ENCODE assay signal across 8 cellular contexts in genomic region chr12:124392991-124393790, GRCh38.
DNase-seq lines count a peak whose midpoint lies in the region; ATAC-seq lines count a peak whose summit lies in the region.

No MANE protein-coding gene starts in this region.

- H3K27me3 Mint-ChIP-seq in stimulated activated naive B cell treated with anti-CD40 and anti-IgM and Interleukin-4, amounts not matched to agents 10 μg/mL and 1 μg/mL and 100 μg/mL, for 72 hours: no peaks in the 10 kb centered on the region
- H3K27me3 Mint-ChIP-seq in activated CD4-positive, alpha-beta T cell treated with anti-CD3 and anti-CD28 coated beads for 36 hours: no peaks in the 10 kb centered on the region

- peaks cover 50 to 77% of the 10 kb centered on the region in 2 donors for H3K4me1 Mint-ChIP-seq in stimulated activated naive B cell treated with anti-CD40 and anti-IgM and Interleukin-4, amounts not matched to agents 10 μg/mL and 1 μg/mL and 100 μg/mL, for 72 hours
- peaks cover 42% of the 10 kb centered on the region for H3K4me1 Mint-ChIP-seq in activated CD4-positive, alpha-beta T cell treated with anti-CD3 and anti-CD28 coated beads for 36 hours

- no peaks in the 10 kb centered on the region for H3K9me3 Mint-ChIP-seq in stimulated activated naive B cell treated with anti-CD40 and anti-IgM and Interleukin-4, amounts not matched to agents 10 μg/mL and 1 μg/mL and 100 μg/mL, for 72 hours
- no peaks in the 10 kb centered on the region for H3K9me3 Mint-ChIP-seq in activated CD4-positive, alpha-beta T cell treated with anti-CD3 and anti-CD28 coated beads for 36 hours (ENCODE audit: low read depth)

- intact Hi-C loops in activated CD4-positive, alpha-beta T cell treated with anti-CD3 and anti-CD28 coated beads for 36 hours (cut with DNase I, micrococcal nuclease): loop anchor here (5.0 kb wide), 3 partner anchors 154 to 374 kb away; no protein-coding TSS in a partner anchor

- CTCF ChIA-PET in activated CD4-positive, alpha-beta T cell treated with anti-CD3 and anti-CD28 coated beads for 36 hours (lab: Charles Lee): no interaction called here

- H3K4me3 Mint-ChIP-seq in stimulated activated naive B cell treated with anti-CD40 and anti-IgM and Interleukin-4, amounts not matched to agents 10 μg/mL and 1 μg/mL and 100 μg/mL, for 72 hours: peak overlapping the region; percentile 41 to 49
- no peak overlapping the region for H3K4me3 Mint-ChIP-seq in activated CD4-positive, alpha-beta T cell treated with anti-CD3 and anti-CD28 coated beads for 36 hours

- POLR2A ChIA-PET in activated CD4-positive, alpha-beta T cell treated with anti-CD3 and anti-CD28 coated beads for 36 hours (lab: Charles Lee): no interaction called here

- no peak for ATAC-seq in stimulated activated naive B cell treated with anti-CD40 and anti-IgM and Interleukin-4, amounts not matched to agents 10 μg/mL and 1 μg/mL and 100 μg/mL, for 72 hours (replicated peaks)
- ATAC-seq in activated CD4-positive, alpha-beta T cell treated with anti-CD3 and anti-CD28 coated beads for 36 hours: no peak

- DNase-seq in NCI-H2107 treated with DMSO at 0.1 percent for 48 hours (lab: John Stamatoyannopoulos, UW; ENCODE audit: unreplicated experiment) (peak; percentile 28), NCI-H2107 (lab: John Stamatoyannopoulos, UW) (no peak), brain pericyte (ENCODE audit: low read depth, low spot score) (peak; percentile 90), islet precursor cell (peak; percentile 75), NK-92 (lab: John Stamatoyannopoulos, UW; ENCODE audit: unreplicated experiment) (no peak), NOMO-1 treated with dmso at 0.1 percent for 144 hours (lab: John Stamatoyannopoulos, UW; ENCODE audit: unreplicated experiment) (no peak)
- DNase-seq in stimulated activated naive B cell treated with anti-CD40 and anti-IgM and Interleukin-4, amounts not matched to agents 10 μg/mL and 1 μg/mL and 100 μg/mL, for 72 hours: no peak
- DNase-seq in activated CD4-positive, alpha-beta T cell treated with anti-CD3 and anti-CD28 coated beads for 36 hours: no peak

- peak overlapping the region; percentile 71 for H3K27ac Mint-ChIP-seq in stimulated activated naive B cell treated with anti-CD40 and anti-IgM and Interleukin-4, amounts not matched to agents 10 μg/mL and 1 μg/mL and 100 μg/mL, for 72 hours
- no peak overlapping the region for H3K27ac Mint-ChIP-seq in activated CD4-positive, alpha-beta T cell treated with anti-CD3 and anti-CD28 coated beads for 36 hours

- H3K36me3 Mint-ChIP-seq in stimulated activated naive B cell treated with anti-CD40 and anti-IgM and Interleukin-4, amounts not matched to agents 10 μg/mL and 1 μg/mL and 100 μg/mL, for 72 hours: peaks cover 47 to 59% of the 10 kb centered on the region in 2 donors
- H3K36me3 Mint-ChIP-seq in activated CD4-positive, alpha-beta T cell treated with anti-CD3 and anti-CD28 coated beads for 36 hours (ENCODE audit: low read depth): peaks cover 7% of the 10 kb centered on the region

Comparison
In these comparisons a context has a peak if more than half of its experiments do, and no peak if none do; other contexts are left out.
1. DNase-seq: peak in NCI-H2107 treated with DMSO at 0.1 percent for 48 hours (single experiment), brain pericyte (single experiment) and islet precursor cell (single experiment); none in NCI-H2107 (single experiment), stimulated activated naive B cell treated with anti-CD40 and anti-IgM and Interleukin-4, amounts not matched to agents 10 μg/mL and 1 μg/mL and 100 μg/mL, for 72 hours (single experiment), NK-92 (single experiment), activated CD4-positive, alpha-beta T cell treated with anti-CD3 and anti-CD28 coated beads for 36 hours (single experiment) and NOMO-1 treated with dmso at 0.1 percent for 144 hours (single experiment).